8 cellular contexts compared by ENCODE assay signal in the genomic region with DNA sequence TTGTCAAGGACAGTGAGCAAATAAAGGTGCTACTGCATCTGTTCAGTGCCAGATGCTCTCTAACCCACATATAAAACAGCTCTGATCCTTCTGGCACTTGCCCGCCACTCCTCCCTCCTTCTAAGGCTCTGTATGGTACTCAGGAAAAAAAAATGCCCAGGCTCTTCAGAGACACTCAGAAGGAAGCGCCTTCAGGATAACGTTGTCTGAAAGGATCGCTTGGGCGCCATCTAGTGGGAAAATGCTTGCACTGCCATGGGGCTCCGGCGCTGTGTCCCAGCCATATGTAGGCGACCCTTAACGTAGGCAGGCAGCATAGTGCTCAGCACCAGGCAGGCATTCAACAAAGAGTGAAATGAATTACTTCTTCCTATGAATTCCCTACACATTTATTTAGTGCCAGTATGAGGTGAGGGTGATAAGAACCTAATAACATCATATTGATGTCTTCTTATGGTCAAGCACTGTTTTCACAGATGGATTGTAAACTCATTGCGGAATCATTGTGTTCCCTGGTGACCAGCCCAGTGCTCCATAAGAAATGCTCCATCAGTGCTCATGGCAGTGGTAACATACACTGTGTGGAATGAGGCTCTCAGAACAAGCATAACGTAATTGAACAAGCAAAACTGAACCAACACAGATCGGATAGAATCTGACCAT. TPM values are rescaled to one million over a fixed set of nuclear protein-coding genes. Genes with fewer than 3 reads are reported as not detected.
DNase-seq lines count a peak whose midpoint lies in the region; ATAC-seq and TF ChIP-seq lines count a peak whose summit lies in the region.

No MANE protein-coding gene starts in this region.

- H3K4me3 Mint-ChIP-seq in CD4-positive, alpha-beta T cell: no peak overlapping the region
- H3K4me3 Mint-ChIP-seq in activated CD8-positive, alpha-beta T cell treated with anti-CD3 and anti-CD28 coated beads for 36 hours: no peak overlapping the region

- H2AFZ ChIP-seq in mesenchymal stem cell (ENCODE audit: low read depth, low read length): no peak overlapping the region

- no peak overlapping the region for H3K27ac Mint-ChIP-seq in CD4-positive, alpha-beta T cell
- no peak overlapping the region for H3K27ac Mint-ChIP-seq in activated CD8-positive, alpha-beta T cell treated with anti-CD3 and anti-CD28 coated beads for 36 hours

- H3K4me1 ChIP-seq in effector memory CD4-positive, alpha-beta T cell (ENCODE audit: control insufficient read depth, insufficient read depth, low read length, poor library complexity, severe bottlenecking): no peaks in the 10 kb centered on the region
- H3K4me1 ChIP-seq in mesenchymal stem cell (ENCODE audit: control insufficient read depth, insufficient read depth, low read depth, low read length): no peaks in the 10 kb centered on the region

- no peaks in the 10 kb centered on the region for H3K36me3 Mint-ChIP-seq in CD4-positive, alpha-beta T cell (ENCODE audit: low read depth)
- H3K36me3 Mint-ChIP-seq in activated CD8-positive, alpha-beta T cell treated with anti-CD3 and anti-CD28 coated beads for 36 hours (ENCODE audit: low read depth): no peaks in the 10 kb centered on the region

- H2BK5ac ChIP-seq in mesenchymal stem cell (ENCODE audit: low read depth, low read length, poor library complexity, severe bottlenecking): no peak overlapping the region

- no peaks in the 10 kb centered on the region for H3K79me1 ChIP-seq in mesenchymal stem cell (replicated peaks; ENCODE audit: low read length, poor library complexity, severe bottlenecking)

- H3K4me1 Mint-ChIP-seq in CD4-positive, alpha-beta T cell (ENCODE audit: low read depth): no peaks in the 10 kb centered on the region
- H3K4me1 Mint-ChIP-seq in activated CD8-positive, alpha-beta T cell treated with anti-CD3 and anti-CD28 coated beads for 36 hours (ENCODE audit: low read depth): no peaks in the 10 kb centered on the region

- CTCF ChIA-PET in CD4-positive, alpha-beta T cell (lab: Charles Lee): interaction anchor here (0.8 kb wide), 1 partner anchor 9 kb away, joined by 5 read pairs; no protein-coding TSS in a partner anchor
- CTCF ChIA-PET in activated CD8-positive, alpha-beta T cell treated with anti-CD3 and anti-CD28 coated beads for 36 hours (lab: Charles Lee): interaction anchor here (0.8 to 2.4 kb wide), 21 partner anchors 11 to 973 kb away, joined by 3 to 21 read pairs (median 4); a partner anchor contains a TSS

- H3K27me3 Mint-ChIP-seq in CD4-positive, alpha-beta T cell: peaks cover 66% of the 10 kb centered on the region
- H3K27me3 Mint-ChIP-seq in activated CD8-positive, alpha-beta T cell treated with anti-CD3 and anti-CD28 coated beads for 36 hours: peaks cover 32% of the 10 kb centered on the region

- no peak overlapping the region for H3K4me2 ChIP-seq in mesenchymal stem cell (ENCODE audit: low read length, poor library complexity, severe bottlenecking)

- H3K14ac ChIP-seq in mesenchymal stem cell (ENCODE audit: low read length in 2 of 2): no peak overlapping the region

- peak; percentile 95 for TF ChIP-seq CTCF in CD4-positive, alpha-beta T cell (IDR thresholded peaks at IDR 0.05)
- peak; percentile 81 for TF ChIP-seq CTCF in activated CD8-positive, alpha-beta T cell treated with anti-CD3 and anti-CD28 coated beads for 36 hours (IDR thresholded peaks at IDR 0.05)

- peak overlapping the region; percentile 15 for H3K9ac ChIP-seq in mesenchymal stem cell (ENCODE audit: low read length)

- POLR2A ChIA-PET in CD4-positive, alpha-beta T cell (lab: Charles Lee): no interaction called here
- POLR2A ChIA-PET in activated CD8-positive, alpha-beta T cell treated with anti-CD3 and anti-CD28 coated beads for 36 hours (lab: Charles Lee): interaction anchor here (0.6 to 1.6 kb wide), 2 partner anchors 12 to 336 kb away, joined by 3 read pairs; no protein-coding TSS in a partner anchor

- H3K18ac ChIP-seq in mesenchymal stem cell (ENCODE audit: low read depth in 1 of 2, low read length in 2 of 2): no peak overlapping the region

- H2AK5ac ChIP-seq in mesenchymal stem cell (ENCODE audit: low read length, severe bottlenecking): no peak overlapping the region

- no peak overlapping the region for H3K27ac ChIP-seq in CD4-positive, alpha-beta T cell (ENCODE audit: low read depth, low read length)
- no peak overlapping the region for H3K27ac ChIP-seq in effector memory CD4-positive, alpha-beta T cell (ENCODE audit: insufficient read depth, low read length, poor library complexity, severe bottlenecking)
- no peak overlapping the region for H3K27ac ChIP-seq in mesenchymal stem cell (ENCODE audit: low read length, poor library complexity, severe bottlenecking)

- peaks cover 4% of the 10 kb centered on the region for H3K27me3 ChIP-seq in CD4-positive, alpha-beta T cell (ENCODE audit: control insufficient read depth, insufficient read depth, low read length)
- no peaks in the 10 kb centered on the region for H3K27me3 ChIP-seq in effector memory CD4-positive, alpha-beta T cell (replicated peaks; ENCODE audit: control insufficient read depth, insufficient read depth, low read length, poor library complexity, severe bottlenecking)
- H3K27me3 ChIP-seq in mesenchymal stem cell (ENCODE audit: control insufficient read depth in 1 of 2, insufficient read depth in 1 of 2, low read length in 2 of 2): no peaks in the 10 kb centered on the region

- no peak overlapping the region for H2BK12ac ChIP-seq in mesenchymal stem cell (ENCODE audit: low read length in 2 of 2)

- H2BK15ac ChIP-seq in mesenchymal stem cell (ENCODE audit: low read depth, poor library complexity, severe bottlenecking): no peak overlapping the region

- peak; percentile 49 to 76 (median 62) for DNase-seq in CD4-positive, alpha-beta T cell
- peak; percentile 85 for DNase-seq in NCI-H748 treated with DMSO at 0.1 percent for 48 hours (lab: John Stamatoyannopoulos, UW)
- peak; percentile 85 for DNase-seq in activated CD8-positive, alpha-beta T cell treated with anti-CD3 and anti-CD28 coated beads for 36 hours
- DNase-seq in effector memory CD4-positive, alpha-beta T cell: peak; percentile 15 to 50 (median 26)
- DNase-seq in mesenchymal stem cell: peak; percentile 80
- peak; percentile 48 to 50 for DNase-seq in stimulated activated CD8-positive, alpha-beta memory T cell treated with anti-CD3 and anti-CD28 coated beads, Interleukin-15, amount 100 ng/mL, for 48 hours (ENCODE audit: low read depth in 2 of 2)

- ATAC-seq in CD4-positive, alpha-beta T cell (ENCODE audit: poor library complexity): peak; percentile 70
- ATAC-seq in GM19372 (IDR thresholded peaks at IDR 0.05; ENCODE audit: low read depth, unreplicated experiment) (peak; percentile 96), HG03521 (IDR thresholded peaks at IDR 0.05; ENCODE audit: unreplicated experiment) (peak; percentile 87)
- ATAC-seq in activated CD8-positive, alpha-beta T cell treated with anti-CD3 and anti-CD28 coated beads for 36 hours: peak; percentile 90

- H3K23ac ChIP-seq in mesenchymal stem cell (ENCODE audit: low read length in 2 of 2): no peak overlapping the region

- H3K4me3 ChIP-seq in effector memory CD4-positive, alpha-beta T cell (ENCODE audit: insufficient read depth, low read depth, low read length, poor library complexity, severe bottlenecking): no peak overlapping the region
- H3K4me3 ChIP-seq in mesenchymal stem cell (ENCODE audit: insufficient read depth in 1 of 2, low read depth in 1 of 2, low read length in 2 of 2): no peak overlapping the region

- H3K9me3 ChIP-seq in CD4-positive, alpha-beta T cell (ENCODE audit: control insufficient read depth, low read length): peaks cover 7% of the 10 kb centered on the region
- no peaks in the 10 kb centered on the region for H3K9me3 ChIP-seq in effector memory CD4-positive, alpha-beta T cell (ENCODE audit: control insufficient read depth, low read length)
- H3K9me3 ChIP-seq in mesenchymal stem cell (ENCODE audit: control insufficient read depth, low read length): peaks cover 16% of the 10 kb centered on the region

- no peak overlapping the region for H3K4ac ChIP-seq in mesenchymal stem cell (ENCODE audit: low read depth in 1 of 2, low read length in 2 of 2)

- H2BK120ac ChIP-seq in mesenchymal stem cell (ENCODE audit: low read depth, low read length): no peak overlapping the region

- H4K91ac ChIP-seq in mesenchymal stem cell (ENCODE audit: low read length): no peak overlapping the region

- no peak overlapping the region for H4K8ac ChIP-seq in mesenchymal stem cell (ENCODE audit: low read length)

- H3K9me3 Mint-ChIP-seq in CD4-positive, alpha-beta T cell: peaks cover 6% of the 10 kb centered on the region
- H3K9me3 Mint-ChIP-seq in activated CD8-positive, alpha-beta T cell treated with anti-CD3 and anti-CD28 coated beads for 36 hours: peaks cover 8% of the 10 kb centered on the region

- no peaks in the 10 kb centered on the region for H3K36me3 ChIP-seq in effector memory CD4-positive, alpha-beta T cell (ENCODE audit: control insufficient read depth, insufficient read depth, low read length)
- H3K36me3 ChIP-seq in mesenchymal stem cell (ENCODE audit: control insufficient read depth in 1 of 2, insufficient read depth in 2 of 2, low read depth in 1 of 2, low read length in 2 of 2): peaks cover 0 to 95% of the 10 kb centered on the region in 2 experiments

- intact Hi-C loops in CD4-positive, alpha-beta T cell (cut with DNase I, micrococcal nuclease): loop anchor here (1.0 to 2.0 kb wide), 4 partner anchors 559 to 899 kb away; no protein-coding TSS in a partner anchor
- intact Hi-C loops in activated CD8-positive, alpha-beta T cell treated with anti-CD3 and anti-CD28 coated beads for 36 hours (cut with micrococcal nuclease): no loop called here

- 22% methylated on average over 10 of the region's 12 CpGs for WGBS in mesenchymal stem cell

RNA-seq across cellular contexts. Expression of a gene that starts 39.6 kb away (rescaled TPM):
- total RNA-seq in CD4-positive, alpha-beta T cell: not detected
- not detected for total RNA-seq in activated CD8-positive, alpha-beta T cell treated with anti-CD3 and anti-CD28 coated beads for 36 hours
- polyA plus RNA-seq in mesenchymal stem cell (2013, experiment 1 of 2): 79.7 TPM
- 80.3 TPM for polyA plus RNA-seq in mesenchymal stem cell (2013, experiment 2 of 2)

Comparison
In these comparisons a context has a peak if more than half of its experiments do, and no peak if none do; other contexts are left out.
1. DNase-seq: peak in every context shown above with its lines; median percentile 85 in NCI-H748 treated with DMSO at 0.1 percent for 48 hours; 85 in activated CD8-positive, alpha-beta T cell treated with anti-CD3 and anti-CD28 coated beads for 36 hours; 80 in mesenchymal stem cell; 62 in CD4-positive, alpha-beta T cell; 49 in stimulated activated CD8-positive, alpha-beta memory T cell treated with anti-CD3 and anti-CD28 coated beads, Interleukin-15, amount 100 ng/mL, for 48 hours; 26 in effector memory CD4-positive, alpha-beta T cell.